ENCODE assay signal across 8 cellular contexts in genomic region chr4:153115322-153116100, GRCh38.
DNase-seq lines count a peak whose midpoint lies in the region; ATAC-seq and TF ChIP-seq lines count a peak whose summit lies in the region.

No MANE protein-coding gene starts in this region.

- WGBS in IMR-90 (ENCODE audit: extremely low coverage in 2 of 2, insufficient read length in 1 of 2), 2 experiments: 83% methylated on average over 7 of the region's 10 CpGs; no CpG with 5 or more reads in 1 of the 2 experiments
- WGBS in upper lobe of left lung, 2 donors: 60 to 64% methylated on average over 9 to 10 of the region's 10 CpGs

- DNase-seq in AG20443 (ENCODE audit: low spot score) (peak; percentile 66), IMR-90 (peak; percentile 77), non-pigmented ciliary epithelial cell (ENCODE audit: low read depth) (peak; percentile 64), upper lobe of left lung (peak; percentile 22 to 28), DMS153 treated with DMSO at 0.1 percent for 48 hours (lab: John Stamatoyannopoulos, UW; ENCODE audit: unreplicated experiment) (no peak)
- DNase-seq in activated CD4-positive, alpha-beta T cell treated with anti-CD3 and anti-CD28 coated beads for 24 hours (ENCODE audit: low read depth in 2 of 2): peak; percentile 44 to 48

- H3K27me3 ChIP-seq in IMR-90 (ENCODE audit: control insufficient read depth, insufficient read depth, low read length) (peaks cover 20% of the 10 kb centered on the region), duodenal mucosa (ENCODE audit: control insufficient read depth in 1 of 2, insufficient read depth in 2 of 2, low read length in 2 of 2) (no peaks in the 10 kb centered on the region), upper lobe of left lung (no peaks in the 10 kb centered on the region)

- peaks cover 6% of the 10 kb centered on the region for H3K9me1 ChIP-seq in IMR-90 (ENCODE audit: insufficient read depth, low read length)

- in situ Hi-C loops in IMR-90 (cut with MboI; ENCODE audit: low sequenced_read_pairs): no loop called here

- TF ChIP-seq EP300 in upper lobe of left lung (IDR thresholded peaks at IDR 0.05): no peak

- peak overlapping the region; percentile 67 for H3K4ac ChIP-seq in IMR-90 (ENCODE audit: low read depth, low read length)

- POLR2A ChIA-PET in IMR-90 (lab: Charles Lee; ENCODE audit: unreplicated experiment): interaction anchor here (0.6 kb wide), 1 partner anchor 1101 kb away, joined by 6 read pairs; no protein-coding TSS in a partner anchor

- H3K14ac ChIP-seq in IMR-90 (replicated peaks; ENCODE audit: low read depth, low read length): peak overlapping the region; percentile 49; the same call in 1 of the 2 replicates

- H3K18ac ChIP-seq in IMR-90 (ENCODE audit: low read depth, low read length): peak overlapping the region; percentile 65

- H4K20me1 ChIP-seq in IMR-90 (ENCODE audit: insufficient read depth, low read length): no peaks in the 10 kb centered on the region; the same call in 1 of the 2 replicates

- peak overlapping the region; percentile 65 for H2BK5ac ChIP-seq in IMR-90 (ENCODE audit: low read depth, low read length, poor library complexity, severe bottlenecking)

- no peak overlapping the region for H3K56ac ChIP-seq in IMR-90 (ENCODE audit: extremely low read depth, insufficient read depth, low read length)

- H2AK9ac ChIP-seq in IMR-90 (replicated peaks; ENCODE audit: low read depth, low read length, poor library complexity): peak overlapping the region; percentile 77

- peaks cover 11% of the 10 kb centered on the region for H3K4me1 ChIP-seq in IMR-90 (ENCODE audit: control insufficient read depth, insufficient read depth, low read length)
- H3K4me1 ChIP-seq in duodenal mucosa (ENCODE audit: control insufficient read depth in 1 of 2, insufficient read depth in 2 of 2, low read length in 2 of 2): peaks cover 11 to 15% of the 10 kb centered on the region in 2 donors
- H3K4me1 ChIP-seq in upper lobe of left lung: peaks cover 0 to 16% (median 12%) of the 10 kb centered on the region in 4 donors

- H3K4me3 ChIP-seq in IMR-90 (ENCODE audit: insufficient read depth, low read depth, low read length) (no peak overlapping the region), duodenal mucosa (ENCODE audit: low read depth in 1 of 2, low read length in 2 of 2) (peak overlapping the region; percentile 33 to 44), upper lobe of left lung (peak overlapping the region in 3 of 4 donors; percentile 7 to 41 (median 32))

- peak overlapping the region; percentile 0; the same call in 1 of the 2 replicates for H3K23ac ChIP-seq in IMR-90 (ENCODE audit: low read depth, low read length)

- no TSS peak for BruUV-seq in IMR-90 (replicated peaks; lab: Mats Ljungman, UMichigan)

- H2AK5ac ChIP-seq in IMR-90 (ENCODE audit: low read depth, low read length): peak overlapping the region; percentile 23

- peak overlapping the region; percentile 65 for H2AFZ ChIP-seq in IMR-90 (replicated peaks; ENCODE audit: low read length, poor library complexity)

- H3K27ac ChIP-seq in IMR-90 (ENCODE audit: insufficient read depth, low read length) (peak overlapping the region; percentile 31), duodenal mucosa (ENCODE audit: low read depth, low read length) (no peak overlapping the region), upper lobe of left lung (peak overlapping the region; percentile 44 to 53 (median 48))

- H3K4me2 ChIP-seq in IMR-90 (ENCODE audit: low read depth, low read length): peak overlapping the region; percentile 80

- TF ChIP-seq RAD21 in IMR-90 (IDR thresholded peaks at IDR 0.05; ENCODE audit: low read length): no peak

- peak overlapping the region; percentile 41 for H4K91ac ChIP-seq in IMR-90 (ENCODE audit: insufficient read depth, low read depth, low read length)

- TF ChIP-seq CTCF in IMR-90 (conservative IDR thresholded peaks at IDR 0.05; ENCODE audit: low read depth, low read length): no peak
- TF ChIP-seq CTCF in upper lobe of left lung (IDR thresholded peaks at IDR 0.05): no peak

- H2BK15ac ChIP-seq in IMR-90 (ENCODE audit: low read depth, low read length): 0 out of 3 replicates have a peak overlapping the region, but pooled peaks have one; percentile 20

- peak overlapping the region; percentile 32 for H2BK20ac ChIP-seq in IMR-90 (ENCODE audit: low read depth, low read length)

- H3K9me3 ChIP-seq in IMR-90 (ENCODE audit: control insufficient read depth, insufficient read depth, low read length) (no peaks in the 10 kb centered on the region), duodenal mucosa (ENCODE audit: control insufficient read depth in 1 of 2, low read length in 2 of 2) (no peaks in the 10 kb centered on the region), upper lobe of left lung (no peaks in the 10 kb centered on the region)

- no peaks in the 10 kb centered on the region for H3K79me1 ChIP-seq in IMR-90 (ENCODE audit: low read depth in 1 of 2, low read length in 2 of 2)

- peak overlapping the region; percentile 42 for H2BK120ac ChIP-seq in IMR-90 (ENCODE audit: low read depth, low read length)

- CTCF ChIA-PET in IMR-90 (lab: Yijun Ruan, JAX): interaction anchor here (0.7 to 1.0 kb wide), 2 partner anchors 32 to 335 kb away, joined by 3 to 4 read pairs; no protein-coding TSS in a partner anchor

- peak overlapping the region; percentile 35; the same call in 1 of the 2 replicates for H4K5ac ChIP-seq in IMR-90 (ENCODE audit: low read depth, low read length)

- H4K8ac ChIP-seq in IMR-90 (ENCODE audit: low read depth in 2 of 2, low read length in 2 of 2): peak overlapping the region; percentile 17 to 62; a peak in 3 of 4 replicates

- intact Hi-C loops in IMR-90 (cut with micrococcal nuclease): no loop called here

- H3K9ac ChIP-seq in IMR-90 (ENCODE audit: low read depth, low read length) (no peak overlapping the region), duodenal mucosa (ENCODE audit: low read depth in 1 of 2, low read length in 2 of 2) (no peak overlapping the region)

- H3K36me3 ChIP-seq in IMR-90 (ENCODE audit: control insufficient read depth, insufficient read depth, low read length): no peaks in the 10 kb centered on the region
- no peaks in the 10 kb centered on the region for H3K36me3 ChIP-seq in duodenal mucosa (ENCODE audit: control insufficient read depth in 1 of 2, insufficient read depth in 2 of 2, low read length in 2 of 2)
- no peaks in the 10 kb centered on the region for H3K36me3 ChIP-seq in upper lobe of left lung

- no peak for TF ChIP-seq POLR2A in IMR-90 (IDR thresholded peaks at IDR 0.05; ENCODE audit: low read depth, low read length)
- no peak for TF ChIP-seq POLR2A in upper lobe of left lung (IDR thresholded peaks at IDR 0.05)

- peak; percentile 87 for ATAC-seq in GM21367 (IDR thresholded peaks at IDR 0.05; ENCODE audit: unreplicated experiment)
- peak; percentile 63 for ATAC-seq in IMR-90 (ENCODE audit: low read depth)
- peak; percentile 63 to 70 for ATAC-seq in upper lobe of left lung (ENCODE audit: low FRiP score in 2 of 2)

- dilution Hi-C loops in IMR-90 (cut with HindIII; ENCODE audit: low sequenced_read_pairs, unreplicated experiment): no loop called here

TF ChIP-seq in IMR-90, 13 proteins besides CTCF, POLR2A, EP300 and RAD21:
- TF ChIP-seq CHD1 (IDR thresholded peaks at IDR 0.05; ENCODE audit: low read depth, low read length): no peak
- no peak for TF ChIP-seq NFE2L2 (IDR thresholded peaks at IDR 0.05; ENCODE audit: low read depth, low read length)
- TF ChIP-seq FOS (IDR thresholded peaks at IDR 0.05; ENCODE audit: low read depth, low read length): peak; percentile 66; the same call in 1 of the 2 replicates
- no peak for TF ChIP-seq BHLHE40 (IDR thresholded peaks at IDR 0.05; ENCODE audit: low read depth, low read length)
- TF ChIP-seq MAZ (IDR thresholded peaks at IDR 0.05; ENCODE audit: borderline replicate concordance, low read depth, low read length): no peak
- 0 out of 2 replicates have a peak, but pooled peaks have one; percentile 25 for TF ChIP-seq MAFK (IDR thresholded peaks at IDR 0.05; ENCODE audit: low read depth, low read length)
- TF ChIP-seq MXI1 (IDR thresholded peaks at IDR 0.05; ENCODE audit: borderline replicate concordance, low read depth, low read length): no peak
- no peak for TF ChIP-seq SMC3 (IDR thresholded peaks at IDR 0.05; ENCODE audit: low read depth, low read length)
- no peak for TF ChIP-seq RCOR1 (IDR thresholded peaks at IDR 0.05; ENCODE audit: insufficient replicate concordance, low read length)
- no peak for TF ChIP-seq ELK1 (IDR thresholded peaks at IDR 0.05; ENCODE audit: borderline replicate concordance, low read depth, low read length)
- TF ChIP-seq RFX5 (IDR thresholded peaks at IDR 0.05; ENCODE audit: low read depth, low read length): no peak
- no peak for TF ChIP-seq USF2 (IDR thresholded peaks at IDR 0.05; ENCODE audit: low read depth, low read length)
- no peak for TF ChIP-seq CEBPB (IDR thresholded peaks at IDR 0.05; ENCODE audit: low read depth, low read length)
